Comparison of ENCODE assay signal across 24 cellular contexts in genomic region chr10:131792011-131792651, GRCh38.
"Had no signal": no experiment of that assay in that cellular context is flagged by ENCODE, and none has a peak within 500 bp of the region (broad histone marks: within the 10 kb centered on the region; RNA-seq: fewer than 3 reads in every experiment).

No MANE protein-coding gene starts in this region.

- H3K9me3 Mint-ChIP-seq: activated CD4-positive, alpha-beta T cell treated with anti-CD3 and anti-CD28 coated beads, Interleukin-2, amount 10 ng/mL, durations not matched to agents 24 days and 14 days; activated naive CD8-positive, alpha-beta T cell treated with anti-CD3 and anti-CD28 coated beads, Interleukin-2, amount 50 U/mL, for 24 hours; central memory CD8-positive, alpha-beta T cell had no signal

- H3K27me3 ChIP-seq: neutrophil, pancreas, vagina had no signal

- H3K9me3 ChIP-seq: neutrophil, pancreas, psoas muscle, thoracic aorta, vagina had no signal

- H3K4me1 ChIP-seq: breast epithelium, esophagus squamous epithelium, pancreas, psoas muscle, vagina had no signal

- ATAC-seq: activated naive CD8-positive, alpha-beta T cell treated with anti-CD3 and anti-CD28 coated beads, Interleukin-2, amount 50 U/mL, for 24 hours; left ventricle myocardium superior; pancreas; psoas muscle had no signal

- DNase-seq: activated CD4-positive, alpha-beta memory T cell treated with anti-CD3 and anti-CD28 coated beads for 36 hours; activated CD4-positive, alpha-beta T cell treated with anti-CD3 and anti-CD28 coated beads, Interleukin-2, amount 10 ng/mL, durations not matched to agents 24 days and 14 days; activated CD4-positive, CD25-positive, alpha-beta regulatory T cell; activated CD8-positive, alpha-beta memory T cell treated with anti-CD3 and anti-CD28 coated beads, Interleukin-2, amount 50 U/mL, for 4 hours; activated naive CD8-positive, alpha-beta T cell treated with anti-CD3 and anti-CD28 coated beads, Interleukin-2, amount 50 U/mL, for 24 hours; activated T-cell treated with anti-CD3 and anti-CD28 coated beads, Interleukin-2, amount 50 U/mL, for 1 hour; amygdala; esophagus squamous epithelium; foreskin melanocyte; left ventricle myocardium superior; pancreas; psoas muscle; stimulated activated CD4-positive, alpha-beta T cell treated with anti-CD3 and anti-CD28 coated beads, Interleukin-15, amount 100 ng/mL, for 24 hours; stimulated activated CD4-positive, alpha-beta T cell treated with anti-CD3 and anti-CD28 coated beads, Interleukin-2, amount 100 ng/mL, for 24 hours; trophoblast cell had no signal

- H3K27ac ChIP-seq: breast epithelium, epithelial cell of prostate, esophagus squamous epithelium, neutrophil, pancreas, psoas muscle, thoracic aorta, vagina had no signal

- H3K36me3 ChIP-seq: breast epithelium, esophagus squamous epithelium, neutrophil, pancreas, thoracic aorta, vagina had no signal

- H3K36me3 Mint-ChIP-seq: activated CD4-positive, alpha-beta memory T cell treated with anti-CD3 and anti-CD28 coated beads for 36 hours; activated naive CD4-positive, alpha-beta T cell treated with anti-CD3 and anti-CD28 coated beads, Interleukin-2, amount 50 U/mL, for 24 hours had no signal

- H3K4me3 Mint-ChIP-seq: activated CD4-positive, alpha-beta memory T cell treated with anti-CD3 and anti-CD28 coated beads for 36 hours; activated CD4-positive, alpha-beta T cell treated with anti-CD3 and anti-CD28 coated beads, Interleukin-2, amount 10 ng/mL, durations not matched to agents 24 days and 14 days; activated naive CD4-positive, alpha-beta T cell treated with anti-CD3 and anti-CD28 coated beads, Interleukin-2, amount 50 U/mL, for 24 hours; activated naive CD8-positive, alpha-beta T cell treated with anti-CD3 and anti-CD28 coated beads, Interleukin-2, amount 50 U/mL, for 24 hours; central memory CD8-positive, alpha-beta T cell; dendritic cell treated with granulocyte-macrophage colony-stimulating factor and Interleukin-4, amounts not matched to agents 40 ng/mL and 50 ng/mL, for 4 days; nephron had no signal

- H3K4me3 ChIP-seq: breast epithelium, esophagus squamous epithelium, pancreas, psoas muscle, thoracic aorta, vagina had no signal

- H3K27ac Mint-ChIP-seq: activated CD4-positive, alpha-beta memory T cell treated with anti-CD3 and anti-CD28 coated beads for 36 hours; activated CD4-positive, alpha-beta T cell treated with anti-CD3 and anti-CD28 coated beads, Interleukin-2, amount 10 ng/mL, durations not matched to agents 24 days and 14 days; activated naive CD4-positive, alpha-beta T cell treated with anti-CD3 and anti-CD28 coated beads, Interleukin-2, amount 50 U/mL, for 24 hours; activated naive CD8-positive, alpha-beta T cell treated with anti-CD3 and anti-CD28 coated beads, Interleukin-2, amount 50 U/mL, for 24 hours; dendritic cell treated with granulocyte-macrophage colony-stimulating factor and Interleukin-4, amounts not matched to agents 40 ng/mL and 50 ng/mL, for 4 days; nephron had no signal

- H3K4me1 Mint-ChIP-seq: activated CD4-positive, alpha-beta T cell treated with anti-CD3 and anti-CD28 coated beads, Interleukin-2, amount 10 ng/mL, durations not matched to agents 24 days and 14 days; activated naive CD4-positive, alpha-beta T cell treated with anti-CD3 and anti-CD28 coated beads, Interleukin-2, amount 50 U/mL, for 24 hours; activated naive CD8-positive, alpha-beta T cell treated with anti-CD3 and anti-CD28 coated beads, Interleukin-2, amount 50 U/mL, for 24 hours; central memory CD8-positive, alpha-beta T cell; nephron had no signal
